Comparison of ENCODE assay signal across 8 cellular contexts in the genomic region with DNA sequence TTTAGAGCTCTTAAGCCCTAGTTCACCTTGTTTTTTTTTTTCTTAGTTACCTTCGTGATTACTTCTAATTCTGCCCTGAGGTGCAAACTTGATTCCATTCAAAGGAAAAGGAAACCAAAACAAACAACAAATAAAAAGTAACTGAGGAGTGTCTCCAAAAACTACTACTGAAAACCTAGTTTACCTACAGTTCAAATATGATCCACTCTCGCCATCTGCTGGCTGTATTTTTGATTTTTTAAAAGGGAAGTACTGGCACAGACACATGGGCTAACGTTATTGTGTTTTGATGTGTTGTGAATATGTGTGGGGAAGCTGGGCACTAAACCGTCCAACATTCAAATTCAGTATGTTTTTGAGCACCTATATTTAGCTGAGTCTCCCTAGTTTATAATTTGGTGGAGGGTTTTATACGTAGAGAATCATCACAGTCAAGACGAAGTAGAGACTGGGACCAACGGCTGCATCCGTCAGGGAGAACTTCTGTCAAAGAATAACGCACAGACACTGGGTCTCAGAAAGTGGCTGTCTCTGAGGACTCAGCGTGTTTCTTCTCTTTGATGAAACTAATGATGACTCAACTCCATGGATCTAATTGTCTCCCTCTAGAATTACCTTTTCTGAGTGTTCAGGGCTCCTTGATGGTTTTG.
DNase-seq lines count a peak whose midpoint lies in the region; ATAC-seq, FAIRE-seq and TF ChIP-seq lines count a peak whose summit lies in the region.

No MANE protein-coding gene starts in this region.

- H3K4me1 ChIP-seq in PC-9 (replicated peaks; ENCODE audit: insufficient read depth), result peaks cover 13% of the 10 kb centered on the region
- no peaks in the 10 kb centered on the region for H3K4me1 ChIP-seq in mucosa of descending colon (ENCODE audit: low read depth)

- no peak overlapping the region for H3K4me3 ChIP-seq in PC-9
- H3K4me3 ChIP-seq in mucosa of descending colon, result no peak overlapping the region

- intact Hi-C loops in PC-9 (cut with micrococcal nuclease; ENCODE audit: unreplicated experiment), result loop anchor here (1.0 to 5.0 kb wide), 4 partner anchors 337 to 1566 kb away; no protein-coding TSS in a partner anchor
- intact Hi-C loops in mucosa of descending colon (cut with DNase I, micrococcal nuclease), result no loop called here

- no peaks in the 10 kb centered on the region for H3K9me3 ChIP-seq in PC-9 (ENCODE audit: insufficient read depth, low read depth)
- H3K9me3 ChIP-seq in mucosa of descending colon, result no peaks in the 10 kb centered on the region

- H3K27me3 ChIP-seq in PC-9 (ENCODE audit: insufficient read depth, low read depth), result no peaks in the 10 kb centered on the region

- no peak overlapping the region for H2AFZ ChIP-seq in PC-9

- peak; percentile 81 for TF ChIP-seq CTCF in PC-9 (conservative IDR thresholded peaks at IDR 0.05)
- TF ChIP-seq CTCF in mucosa of descending colon (IDR thresholded peaks at IDR 0.05), result no peak

- peak; percentile 52 for ATAC-seq in GM19468 (IDR thresholded peaks at IDR 0.05; ENCODE audit: extremely low read depth, unreplicated experiment)
- ATAC-seq in mucosa of descending colon, result peak; percentile 58
- no peak for ATAC-seq in activated CD4-positive, CD25-positive, alpha-beta regulatory T cell treated with anti-CD3 and anti-CD28 coated beads, Interleukin-2, amount 50 U/mL, for 24 hours
- ATAC-seq in HG02852 (IDR thresholded peaks at IDR 0.05; ENCODE audit: unreplicated experiment), result no peak

- peak overlapping the region; percentile 66 for H3K4me2 ChIP-seq in PC-9

- no peaks in the 10 kb centered on the region for H3K9me2 ChIP-seq in PC-9 (ENCODE audit: insufficient read depth)

- FAIRE-seq in endometrium (lab: Jason Lieb, UNC), result peak; percentile 96

- H4K20me1 ChIP-seq in PC-9 (ENCODE audit: insufficient read depth), result no peaks in the 10 kb centered on the region

- H3K36me3 ChIP-seq in PC-9 (ENCODE audit: low read depth), result no peaks in the 10 kb centered on the region
- no peaks in the 10 kb centered on the region for H3K36me3 ChIP-seq in mucosa of descending colon (ENCODE audit: low read depth)

- POLR2A ChIA-PET in PC-9 (lab: Charles Lee; ENCODE audit: unreplicated experiment), result no interaction called here

- DNase-seq in DMS53 (lab: John Stamatoyannopoulos, UW), result peak; percentile 82
- peak; percentile 55 for DNase-seq in KG1 (lab: John Stamatoyannopoulos, UW)
- peak; percentile 49 to 62 for DNase-seq in PC-9
- peak in 1 of 3 donors; percentile 84 for DNase-seq in mucosa of descending colon

- no TSS peak for BruUV-seq in PC-9 (replicated peaks; lab: Mats Ljungman, UMichigan)

- no peaks in the 10 kb centered on the region for H3K79me2 ChIP-seq in PC-9 (ENCODE audit: low read depth)

- CTCF ChIA-PET in PC-9 (lab: Charles Lee), result interaction anchor here (0.6 to 1.7 kb wide), 4 partner anchors 89 to 1566 kb away, joined by 3 to 8 read pairs (median 5); no protein-coding TSS in a partner anchor

- peak overlapping the region; percentile 11 for H3K27ac ChIP-seq in PC-9

- H3F3A ChIP-seq in PC-9 (ENCODE audit: insufficient read depth, low read depth), result peaks cover 11% of the 10 kb centered on the region; the same call in 1 of the 2 replicates

Comparison
In these comparisons a context has a peak if more than half of its experiments do, and no peak if none do; other contexts are left out.
1. ATAC-seq: peak in GM19468 (single experiment) and mucosa of descending colon (single experiment); none in activated CD4-positive, CD25-positive, alpha-beta regulatory T cell treated with anti-CD3 and anti-CD28 coated beads, Interleukin-2, amount 50 U/mL, for 24 hours (0 of 2) and HG02852 (single experiment).